8 cellular contexts compared by ENCODE assay signal in the genomic region with DNA sequence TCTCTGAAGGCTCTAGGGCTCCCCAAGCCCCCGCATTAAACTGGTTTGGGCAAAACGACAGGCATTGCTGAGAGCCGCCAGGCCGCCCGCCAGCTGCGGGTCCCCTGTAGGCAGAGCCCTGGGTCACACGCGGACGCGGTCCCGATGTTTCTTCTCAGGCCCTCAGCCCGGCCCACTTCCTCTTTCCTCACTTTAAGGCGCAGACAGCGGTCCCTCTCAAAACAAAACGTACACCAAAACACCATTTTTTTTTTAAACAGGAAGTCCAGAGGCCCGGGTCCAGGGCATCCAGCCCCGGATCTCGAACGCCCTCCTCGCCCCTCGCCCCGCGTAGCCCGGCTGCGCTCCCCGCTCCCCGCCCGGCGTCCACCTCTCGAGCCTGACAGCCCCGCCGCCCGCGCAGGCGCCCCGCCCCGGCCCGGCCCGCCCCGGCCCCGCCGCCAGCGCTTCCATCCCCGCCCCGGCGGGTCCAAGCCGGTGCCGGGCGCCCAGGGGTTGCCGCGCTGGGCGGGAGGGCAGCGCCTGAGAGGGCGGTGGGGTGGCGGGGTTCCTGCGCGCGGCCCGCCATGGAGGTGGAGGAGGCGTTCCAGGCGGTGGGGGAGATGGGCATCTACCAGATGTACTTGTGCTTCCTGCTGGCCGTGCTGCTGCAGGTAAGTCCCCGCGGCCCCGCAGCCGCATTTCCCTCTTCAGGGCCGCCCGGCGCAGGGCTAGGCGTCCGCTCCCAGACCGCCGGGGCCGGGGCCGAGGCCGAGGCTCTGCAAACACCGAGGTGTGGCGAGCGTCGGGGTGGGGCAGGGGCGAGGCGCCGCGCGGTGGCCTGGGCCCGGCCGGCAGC.
DNase-seq lines count a peak whose midpoint lies in the region; ATAC-seq and TF ChIP-seq lines count a peak whose summit lies in the region.

SLC22A15 (plus strand) TSS at position 452 of the 838 bp plus-strand sequence; CDS start at position 567, 115 bp downstream.

- peak within 1 kb of the TSS; percentile 36 to 79 (median 71) for H3K4me3 ChIP-seq in skin epidermis

- peak within 1 kb of the TSS; percentile 70 for H3K27ac Mint-ChIP-seq in central memory CD8-positive, alpha-beta T cell (ENCODE audit: low read depth)

- peak; percentile 67 for DNase-seq in GM10266 (ENCODE audit: extremely low spot score)
- DNase-seq in HuH-7 (ENCODE audit: low spot score) = peak; percentile 32
- peak; percentile 21 for DNase-seq in T-helper 9 cell
- DNase-seq in central memory CD8-positive, alpha-beta T cell (ENCODE audit: low spot score in 2 of 2) = peak in 1 of 2 donors; percentile 11
- DNase-seq in inferior parietal cortex (ENCODE audit: extremely low spot score) = peak; percentile 65
- no peak for DNase-seq in COLO829 (ENCODE audit: low spot score)

- no peak for TF ChIP-seq CTCF in GM10266 (IDR thresholded peaks at IDR 0.05; ENCODE audit: control insufficient read depth, insufficient read depth, low read depth, missing control alignments)

- H3K27me3 Mint-ChIP-seq in central memory CD8-positive, alpha-beta T cell = peaks cover 48% of the 10 kb centered on the region

- H3K36me3 Mint-ChIP-seq in central memory CD8-positive, alpha-beta T cell (ENCODE audit: insufficient read depth) = peaks cover 2% of the 10 kb centered on the region

- H3K9me3 Mint-ChIP-seq in central memory CD8-positive, alpha-beta T cell = no peaks in the 10 kb centered on the region

- peak within 1 kb of the TSS; percentile 16 to 88 (median 81) for H3K27ac ChIP-seq in skin epidermis

- peaks cover 6% of the 10 kb centered on the region for H3K4me1 Mint-ChIP-seq in central memory CD8-positive, alpha-beta T cell

- H3K4me3 Mint-ChIP-seq in central memory CD8-positive, alpha-beta T cell = peak within 1 kb of the TSS; percentile 79

- peak; percentile 87 for ATAC-seq in GM21619 (IDR thresholded peaks at IDR 0.05; ENCODE audit: unreplicated experiment)
- ATAC-seq in central memory CD8-positive, alpha-beta T cell (replicated peaks; ENCODE audit: extremely low read depth, poor library complexity, severe bottlenecking) = peak; percentile 59
